Comparison of ENCODE assay signal across 8 cellular contexts in the genomic region with DNA sequence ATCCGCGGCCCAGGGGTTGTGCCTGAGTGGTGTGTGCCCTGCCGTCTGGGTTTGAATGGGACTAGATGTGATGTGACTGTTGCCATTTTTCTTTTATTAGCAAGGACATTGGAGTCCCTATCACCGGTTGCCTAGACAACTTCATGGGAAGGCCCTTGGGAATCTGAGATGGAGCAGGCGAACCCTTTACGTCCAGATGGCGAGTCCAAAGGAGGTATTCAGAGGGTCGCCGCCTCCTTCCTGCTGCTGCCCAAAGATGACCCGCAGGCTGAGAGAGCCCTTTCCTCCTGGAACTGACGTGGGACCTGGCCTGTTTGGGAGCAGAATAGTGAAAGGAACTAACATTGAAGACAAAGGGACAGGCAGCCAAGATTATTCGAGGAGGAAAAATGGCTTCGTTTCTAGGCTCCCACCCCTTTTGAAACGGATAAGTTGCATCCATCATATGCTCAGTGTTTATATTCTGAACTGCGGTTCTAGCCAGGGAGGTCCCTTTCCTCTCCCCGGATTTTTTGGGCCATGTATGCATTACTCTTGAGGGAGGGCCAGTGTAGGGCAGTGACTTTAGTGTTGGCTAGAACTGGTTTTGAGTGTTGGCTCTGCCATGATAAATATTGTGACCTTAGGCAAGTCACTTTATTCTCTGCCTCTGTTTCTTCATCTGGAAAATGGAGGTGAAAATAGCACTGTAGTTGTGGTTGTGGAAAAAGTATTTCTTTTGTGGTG. TPM values are rescaled to one million over a fixed set of nuclear protein-coding genes. Genes with fewer than 3 reads are reported as not detected.
DNase-seq lines count a peak whose midpoint lies in the region; ATAC-seq and TF ChIP-seq lines count a peak whose summit lies in the region.

No MANE protein-coding gene starts in this region.

- H3K36me3 ChIP-seq in right lobe of liver (no peaks in the 10 kb centered on the region), transverse colon (no peaks in the 10 kb centered on the region)

- H3K4me3 ChIP-seq in AG04449 (ENCODE audit: low read depth, low read length), result peak overlapping the region; percentile 94
- H3K4me3 ChIP-seq in GM08714 (ENCODE audit: low read length), result peak overlapping the region; percentile 90
- H3K4me3 ChIP-seq in right lobe of liver, result peak overlapping the region; percentile 66 to 88 (median 70)
- H3K4me3 ChIP-seq in transverse colon, result peak overlapping the region; percentile 57 to 90 (median 72)

- H3K9me3 ChIP-seq in right lobe of liver (no peaks in the 10 kb centered on the region), transverse colon (no peaks in the 10 kb centered on the region)

- H3K27ac ChIP-seq in right lobe of liver (no peak overlapping the region), transverse colon (peak overlapping the region; percentile 94 to 99 (median 95))

- ATAC-seq in right lobe of liver, result no peak
- ATAC-seq in GM19397 (IDR thresholded peaks at IDR 0.05; ENCODE audit: unreplicated experiment), result no peak

- peaks cover 0 to 12% (median 0%) of the 10 kb centered on the region in 4 donors for H3K4me1 ChIP-seq in right lobe of liver
- H3K4me1 ChIP-seq in transverse colon, result peaks cover 9 to 20% (median 14%) of the 10 kb centered on the region in 4 donors

- H3K27me3 Mint-ChIP-seq in brain, result peaks cover 15% of the 10 kb centered on the region

- no peaks in the 10 kb centered on the region for H3K27me3 ChIP-seq in right lobe of liver
- no peaks in the 10 kb centered on the region for H3K27me3 ChIP-seq in transverse colon

- H3K4me1 Mint-ChIP-seq in brain, result peaks cover 35% of the 10 kb centered on the region

- DNase-seq in AG04449 (ENCODE audit: low read depth, low spot score) (no peak), NCI-H524 (lab: John Stamatoyannopoulos, UW) (peak; percentile 81 to 84), right lobe of liver (no peak), transverse colon (no peak), SKM-1 treated with dmso at 0.1 percent for 144 hours (lab: John Stamatoyannopoulos, UW; ENCODE audit: unreplicated experiment) (no peak)

- in situ Hi-C loops in transverse colon (cut with MboI; ENCODE audit: low pct_ligation_motif_present in 1 of 4, low pct_unique_long_range_greater_than_20kb in 1 of 4, low sequenced_read_pairs in 3 of 4), result no loop called here

- peak overlapping the region; percentile 97 to 99 (median 97) for H3K4me3 Mint-ChIP-seq in brain

- TF ChIP-seq CTCF in AG04449 (IDR thresholded peaks at IDR 0.05; ENCODE audit: insufficient read depth, low read length, missing control alignments), result no peak
- TF ChIP-seq CTCF in brain (conservative IDR thresholded peaks at IDR 0.05), result no peak
- TF ChIP-seq CTCF in right lobe of liver (IDR thresholded peaks at IDR 0.05), result no peak
- no peak for TF ChIP-seq CTCF in transverse colon (IDR thresholded peaks at IDR 0.05)

- 9% methylated on average over 15 of the region's 16 CpGs for WGBS in right lobe of liver (ENCODE audit: insufficient coverage, low coverage, low lambda C conversion rate, missing lambda C conversion rate)
- 4% methylated on average over 16 of the region's 16 CpGs; no CpG with 5 or more reads in 1 of the 2 donors for WGBS in transverse colon (ENCODE audit: low coverage in 1 of 2), 2 donors

- TF ChIP-seq POLR2A in right lobe of liver (IDR thresholded peaks at IDR 0.05), result no peak
- TF ChIP-seq POLR2A in transverse colon (IDR thresholded peaks at IDR 0.05), result no peak

- H3K36me3 Mint-ChIP-seq in brain, result peaks cover 41% of the 10 kb centered on the region

- intact Hi-C loops in right lobe of liver (cut with DNase I) (no loop called here), transverse colon (cut with DNase I; ENCODE audit: low total_unique reads) (no loop called here)

- peak overlapping the region; percentile 100 for H3K27ac Mint-ChIP-seq in brain

- POLR2A ChIA-PET in AG04449 (lab: Yijun Ruan, JAX), result no interaction called here

- CTCF ChIA-PET in AG04449 (lab: Yijun Ruan, JAX), result interaction anchor here (0.9 to 5.5 kb wide), 8 partner anchors 10 to 384 kb away, joined by 3 to 30 read pairs (median 12); no protein-coding TSS in a partner anchor

- peaks cover 0 to 9% (median 7%) of the 10 kb centered on the region in 5 experiments for H3K9me3 Mint-ChIP-seq in brain

- TF ChIP-seq EP300 in transverse colon (IDR thresholded peaks at IDR 0.05; ENCODE audit: low read depth), result no peak

RNA-seq across cellular contexts. Expression of a gene that starts 0.7 kb away (rescaled TPM):
- 27.4 TPM for polyA plus RNA-seq in brain (ENCODE audit: insufficient read depth, low read depth, low replicate concordance)
- 1 to 10 TPM; 1.6 to 6.0 (median 3.1) TPM for total RNA-seq in right lobe of liver
- total RNA-seq in transverse colon, result 10 to 100 TPM in 2 of 4 donors, 1 to 10 TPM in 2; 6.0 to 13.8 (median 9.6) TPM

RNA-seq across cellular contexts. Expression of a gene that starts 0.7 kb away (rescaled TPM):
- 58.8 TPM for polyA plus RNA-seq in brain (ENCODE audit: insufficient read depth, low read depth, low replicate concordance)
- total RNA-seq in right lobe of liver (10 to 100 TPM; 10.1 to 16.4 (median 15.3) TPM), transverse colon (10 to 100 TPM; 30.6 to 50.9 (median 40.5) TPM)

Comparison
In these comparisons a context has a peak if more than half of its experiments do, and no peak if none do; other contexts are left out.
1. DNase-seq: peak in NCI-H524 (2 of 2); none in AG04449 (single experiment), right lobe of liver (0 of 3), transverse colon (single experiment) and SKM-1 treated with dmso at 0.1 percent for 144 hours (single experiment).
2. H3K27ac ChIP-seq: peak in transverse colon (4 of 4); none in right lobe of liver (0 of 3).
3. Peak in every context shown above with its lines, with median percentiles within 50 percentile points of each other: H3K4me3 ChIP-seq.